1 cellular context compared by ENCODE assay signal in the genomic region with DNA sequence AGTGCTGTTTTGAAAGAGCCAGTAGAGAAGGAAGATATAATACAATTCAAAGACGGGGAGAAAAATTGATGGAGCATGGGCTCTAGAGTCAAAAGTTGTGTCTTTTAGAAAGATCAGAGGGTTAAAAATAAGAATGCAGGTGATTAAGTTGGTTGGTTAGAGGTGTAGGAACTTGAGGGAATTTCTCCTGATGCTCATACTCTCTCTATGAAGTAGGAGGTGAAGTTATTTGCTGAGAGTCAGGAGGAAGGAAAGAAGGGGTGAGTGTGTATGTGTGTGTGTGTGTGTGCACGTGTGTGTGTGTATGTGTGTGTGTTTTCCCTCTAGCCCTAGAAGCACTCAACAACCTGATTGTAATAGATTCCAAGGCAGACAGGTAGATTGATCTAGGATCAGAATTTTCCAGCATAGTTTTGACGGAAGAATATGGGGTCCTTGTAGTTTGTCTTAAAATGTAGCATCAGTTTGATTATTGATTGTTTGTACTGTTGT.
TF ChIP-seq lines count a peak whose summit lies in the region.

No MANE protein-coding gene starts in this region.

TF ChIP-seq in K562, 482 proteins besides CTCF, POLR2A, EP300 and RAD21:
- TF ChIP-seq, protein P1, sequence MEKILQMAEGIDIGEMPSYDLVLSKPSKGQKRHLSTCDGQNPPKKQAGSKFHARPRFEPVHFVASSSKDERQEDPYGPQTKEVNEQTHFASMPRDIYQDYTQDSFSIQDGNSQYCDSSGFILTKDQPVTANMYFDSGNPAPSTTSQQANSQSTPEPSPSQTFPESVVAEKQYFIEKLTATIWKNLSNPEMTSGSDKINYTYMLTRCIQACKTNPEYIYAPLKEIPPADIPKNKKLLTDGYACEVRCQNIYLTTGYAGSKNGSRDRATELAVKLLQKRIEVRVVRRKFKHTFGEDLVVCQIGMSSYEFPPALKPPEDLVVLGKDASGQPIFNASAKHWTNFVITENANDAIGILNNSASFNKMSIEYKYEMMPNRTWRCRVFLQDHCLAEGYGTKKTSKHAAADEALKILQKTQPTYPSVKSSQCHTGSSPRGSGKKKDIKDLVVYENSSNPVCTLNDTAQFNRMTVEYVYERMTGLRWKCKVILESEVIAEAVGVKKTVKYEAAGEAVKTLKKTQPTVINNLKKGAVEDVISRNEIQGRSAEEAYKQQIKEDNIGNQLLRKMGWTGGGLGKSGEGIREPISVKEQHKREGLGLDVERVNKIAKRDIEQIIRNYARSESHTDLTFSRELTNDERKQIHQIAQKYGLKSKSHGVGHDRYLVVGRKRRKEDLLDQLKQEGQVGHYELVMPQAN (IDR thresholded peaks at IDR 0.05; ENCODE audit: borderline replicate concordance), result 0 out of 2 replicates have a peak, but pooled peaks have one; percentile 6
- TF ChIP-seq DPF2 (IDR thresholded peaks at IDR 0.05) (no peak), BHLHE40 (IDR thresholded peaks at IDR 0.05; ENCODE audit: low read length) (0 out of 2 replicates have a peak, but pooled peaks have one; percentile 16), FOXK2 (conservative IDR thresholded peaks at IDR 0.05 in 1 of 2, IDR thresholded peaks at IDR 0.05 in 1 of 2; ENCODE audit: low read depth in 2 of 2) (0 out of 4 replicates have a peak, but pooled peaks of 1 of the 2 experiments have one; percentile 5)
